Comparison of ENCODE assay signal across 26 cellular contexts in the genomic region with DNA sequence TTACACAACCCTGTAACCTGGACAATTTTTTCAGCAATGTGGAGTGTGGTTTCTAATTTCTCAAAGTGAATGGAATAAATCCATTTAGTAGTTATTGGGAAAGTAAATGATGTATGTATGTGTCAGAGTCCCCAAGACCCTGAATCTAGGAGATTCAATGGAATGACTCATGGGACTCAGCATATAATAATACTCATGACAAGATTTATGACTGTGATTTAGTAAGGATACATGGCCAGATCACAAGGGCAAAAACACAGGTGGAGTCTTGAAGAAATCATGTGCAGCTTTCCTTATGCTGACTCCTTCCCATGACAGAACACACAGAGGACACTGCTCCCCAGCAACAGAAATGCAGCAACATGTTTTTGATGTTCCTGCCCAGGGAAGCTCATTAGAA.
DNase-seq lines count a peak whose midpoint lies in the region; ATAC-seq, FAIRE-seq and TF ChIP-seq lines count a peak whose summit lies in the region.
"Had no signal": no experiment of that assay in that cellular context is flagged by ENCODE, and none has a peak within 500 bp of the region (broad histone marks: within the 10 kb centered on the region; RNA-seq: fewer than 3 reads in every experiment).

No MANE protein-coding gene starts in this region.

- in situ Hi-C loops in mammary epithelial cell (cut with MboI; ENCODE audit: low sequenced_read_pairs in 2 of 2): no loop called here

- H3K79me2 ChIP-seq in mammary epithelial cell (ENCODE audit: insufficient read depth, low read length): no peaks in the 10 kb centered on the region

- no peak overlapping the region for H3K27ac ChIP-seq in mammary epithelial cell (ENCODE audit: insufficient read depth, low read depth, low read length)
- H3K27ac ChIP-seq: C4-2B, SK-N-MC had no signal

- DNase-seq in A172 (ENCODE audit: low spot score) (peak; percentile 36), HTR-8/SVneo (ENCODE audit: insufficient read length, low spot score) (peak; percentile 23), mammary epithelial cell (peak; percentile 0), kidney tubule cell (ENCODE audit: low spot score) (peak; percentile 29), putamen (ENCODE audit: low spot score) (no peak), NCI-H2107 treated with DMSO at 0.1 percent for 48 hours (lab: John Stamatoyannopoulos, UW; ENCODE audit: unreplicated experiment) (no peak), amniotic stem cell (lab: John Stamatoyannopoulos, UW) (no peak)
- DNase-seq: Calu3; CD8-positive, alpha-beta memory T cell; GF-D8; GOT3; NCI-H1105; NCI-H146; NCI-H2029 treated with DMSO at 0.1 percent for 48 hours; NCI-H2171; NCI-H345; NCI-H524; NCI-H82; SHP77 had no signal

- intact Hi-C loops in mammary epithelial cell (cut with micrococcal nuclease): no loop called here

- no peaks in the 10 kb centered on the region for H4K20me1 ChIP-seq in mammary epithelial cell (ENCODE audit: insufficient read depth, low read length)

- CTCF ChIA-PET in mammary epithelial cell (lab: Charles Lee; ENCODE audit: low non-redundant PET): no interaction called here

- H3K36me3 ChIP-seq in mammary epithelial cell (ENCODE audit: insufficient read depth, low read length): no peaks in the 10 kb centered on the region

- no peaks in the 10 kb centered on the region for H3K9me3 ChIP-seq in mammary epithelial cell (replicated peaks; ENCODE audit: insufficient read depth, low read length)

- H3K4me2 ChIP-seq in mammary epithelial cell (ENCODE audit: insufficient read depth, low read depth, low read length): no peak overlapping the region

- BruUV-seq in mammary epithelial cell (replicated peaks; lab: Mats Ljungman, UMichigan): no TSS peak

- no peak overlapping the region for H3K9ac ChIP-seq in mammary epithelial cell (ENCODE audit: insufficient read depth, low read length)

- TF ChIP-seq CTCF in mammary epithelial cell (conservative IDR thresholded peaks at IDR 0.05 in 1 of 2, IDR thresholded peaks at IDR 0.05 in 1 of 2; ENCODE audit: extremely low read depth in 1 of 2, insufficient read depth in 1 of 2, low read depth in 1 of 2, low read length in 2 of 2): no peak

- FAIRE-seq in HTR-8/SVneo (lab: Jason Lieb, UNC): no peak
- FAIRE-seq: A204.1, GM19239, K562, RCC 7860 had no signal

- no peak overlapping the region for H3K4me3 ChIP-seq in mammary epithelial cell (replicated peaks in 1 of 3; ENCODE audit: insufficient read depth in 1 of 3, low read depth in 2 of 3, low read length in 3 of 3)
- H3K4me3 ChIP-seq: K562, SK-N-MC had no signal

- no peak for ATAC-seq in HG02759 (IDR thresholded peaks at IDR 0.05; ENCODE audit: unreplicated experiment)
- ATAC-seq: K562 had no signal

- dilution Hi-C loops in mammary epithelial cell (cut with HindIII; ENCODE audit: low sequenced_read_pairs): no loop called here

- no peak overlapping the region for H2AFZ ChIP-seq in mammary epithelial cell (ENCODE audit: low read depth, low read length)

- H3K4me1 ChIP-seq in mammary epithelial cell (ENCODE audit: insufficient read depth, low read length): no peaks in the 10 kb centered on the region

- no peaks in the 10 kb centered on the region for H3K27me3 ChIP-seq in mammary epithelial cell (ENCODE audit: insufficient read depth, low read length)

Comparison
In these comparisons a context has a peak if more than half of its experiments do, and no peak if none do; other contexts are left out.
1. DNase-seq: peak in A172 (single experiment), HTR-8/SVneo (single experiment), mammary epithelial cell (single experiment) and kidney tubule cell (single experiment); none in putamen (single experiment), NCI-H2107 treated with DMSO at 0.1 percent for 48 hours (single experiment) and amniotic stem cell (single experiment).